30 cellular contexts compared by ENCODE assay signal in genomic region chr17:56540791-56541190, GRCh38. TPM values are rescaled to one million over a fixed set of nuclear protein-coding genes. Genes with fewer than 3 reads are reported as not detected.
A peak's percentile ranks its signal among the peaks of the same experiment; 100 is the strongest.
DNase-seq lines count a peak whose midpoint lies in the region; ATAC-seq lines count a peak whose summit lies in the region.
"Had no signal": no experiment of that assay in that cellular context is flagged by ENCODE, and none has a peak within 500 bp of the region (broad histone marks: within the 10 kb centered on the region; RNA-seq: fewer than 3 reads in every experiment).

No MANE protein-coding gene starts in this region.

- H3K4ac ChIP-seq in trophoblast cell (ENCODE audit: low read depth, low read length) = no peak overlapping the region

- H4K91ac ChIP-seq in trophoblast cell (ENCODE audit: low read depth, low read length) = no peak overlapping the region

- H3K4me2 ChIP-seq in trophoblast cell (ENCODE audit: low read length) = no peak overlapping the region

- H3K4me1 ChIP-seq in NT2/D1 (ENCODE audit: insufficient read depth, insufficient read length) (no peaks in the 10 kb centered on the region), trophoblast cell (ENCODE audit: control insufficient read depth in 1 of 2, insufficient read depth in 2 of 2, low read length in 2 of 2) (peaks cover 2 to 3% of the 10 kb centered on the region in 2 experiments)
- H3K4me1 ChIP-seq in CD8-positive, alpha-beta memory T cell (ENCODE audit: insufficient read depth, low read length) = no peaks in the 10 kb centered on the region
- H3K4me1 ChIP-seq: esophagus squamous epithelium, parathyroid adenoma, right atrium auricular region, tibial nerve had no signal

- no peak for ATAC-seq in activated T-helper 17 cell treated with anti-CD3 and anti-CD28 coated beads, Interleukin-2, amount 50 U/mL, for 72 hours (replicated peaks)
- ATAC-seq: activated CD4-positive, CD25-positive, alpha-beta regulatory T cell treated with anti-CD3 and anti-CD28 coated beads, Interleukin-2, amount 50 U/mL, for 24 hours; left ventricle myocardium superior; mucosa of descending colon had no signal

- H3K9me3 ChIP-seq in NT2/D1 (ENCODE audit: insufficient read depth, low read length) (0 out of 2 replicates have a peak, but pooled peaks cover 5% of the 10 kb centered on the region), trophoblast cell (ENCODE audit: insufficient read depth, low read depth, low read length) (no peaks in the 10 kb centered on the region)
- no peaks in the 10 kb centered on the region for H3K9me3 ChIP-seq in CD8-positive, alpha-beta memory T cell (ENCODE audit: low read length)
- H3K9me3 ChIP-seq: esophagus squamous epithelium, mucosa of descending colon, right atrium auricular region, tibial nerve had no signal

- no peak overlapping the region for H3K23ac ChIP-seq in trophoblast cell (ENCODE audit: low read length)

- peak; percentile 76 for DNase-seq in ELF-1 (ENCODE audit: low read depth, low spot score)
- DNase-seq in NT2/D1 (ENCODE audit: low read depth, low spot score) = peak; percentile 11
- peak; percentile 45 for DNase-seq in iPS-NIHi7 (ENCODE audit: extremely low spot score)
- DNase-seq in trophoblast cell = peak; percentile 30 to 76
- no peak for DNase-seq in activated CD4-positive, alpha-beta T cell treated with anti-CD3 and anti-CD28 coated beads for 1 hour
- no peak for DNase-seq in CD8-positive, alpha-beta memory T cell
- DNase-seq: activated CD4-positive, alpha-beta memory T cell treated with anti-CD3 and anti-CD28 coated beads, Interleukin-2, amount 10 ng/mL, durations not matched to agents 7 days and 5 days; aorta; Calu3; dermis blood vessel endothelial cell; esophagus squamous epithelium; foreskin melanocyte; GOT3; left ventricle myocardium superior; mucosa of descending colon; NCI-H146; NCI-H446 treated with DMSO at 0.1 percent for 48 hours; OCI-M1 had no signal

- WGBS in trophoblast cell (ENCODE audit: extremely low coverage, insufficient coverage, insufficient read length) = no CpG with 5 or more reads among the region's 5 CpGs

- H2BK12ac ChIP-seq in trophoblast cell (ENCODE audit: low read length) = no peak overlapping the region

- POLR2A ChIA-PET in CD8-positive, alpha-beta memory T cell (lab: Charles Lee) = no interaction called here

- no peak overlapping the region for H4K12ac ChIP-seq in trophoblast cell (ENCODE audit: low read depth, low read length)

- H3K36me3 ChIP-seq in NT2/D1 (ENCODE audit: insufficient read depth, insufficient read length, low read length) = no peaks in the 10 kb centered on the region
- no peaks in the 10 kb centered on the region for H3K36me3 ChIP-seq in trophoblast cell (ENCODE audit: control insufficient read depth in 1 of 2, insufficient read depth in 2 of 2, low read length in 2 of 2)
- H3K36me3 ChIP-seq in CD8-positive, alpha-beta memory T cell (ENCODE audit: insufficient read depth, low read length) = no peaks in the 10 kb centered on the region
- H3K36me3 ChIP-seq: esophagus squamous epithelium, right atrium auricular region, tibial nerve had no signal

- no peaks in the 10 kb centered on the region for H3K79me2 ChIP-seq in trophoblast cell (ENCODE audit: control insufficient read depth, insufficient read depth, low read length, poor library complexity)
- H3K79me2 ChIP-seq: parathyroid adenoma had no signal

- no peak overlapping the region for H3K18ac ChIP-seq in trophoblast cell (ENCODE audit: low read length)

- no peak overlapping the region for H3K14ac ChIP-seq in trophoblast cell (ENCODE audit: low read length)

- H2BK5ac ChIP-seq in trophoblast cell (ENCODE audit: low read depth, low read length, poor library complexity) = peak overlapping the region; percentile 4

- peak overlapping the region; percentile 83 for H3K27ac ChIP-seq in trophoblast cell (ENCODE audit: low read depth, low read length)
- no peak overlapping the region for H3K27ac ChIP-seq in CD8-positive, alpha-beta memory T cell (ENCODE audit: low read depth, low read length)
- H3K27ac ChIP-seq: C4-2B, esophagus squamous epithelium, parathyroid adenoma, right atrium auricular region, SK-N-MC, tibial nerve had no signal

- H3K4me1 Mint-ChIP-seq in activated T-helper 17 cell treated with anti-CD3 and anti-CD28 coated beads, Interleukin-2, amount 50 U/mL, for 72 hours = no peaks in the 10 kb centered on the region
- H3K4me1 Mint-ChIP-seq in CD8-positive, alpha-beta memory T cell = no peaks in the 10 kb centered on the region
- H3K4me1 Mint-ChIP-seq: activated CD4-positive, alpha-beta memory T cell treated with anti-CD3 and anti-CD28 coated beads, Interleukin-2, amount 10 ng/mL, durations not matched to agents 7 days and 5 days had no signal

- no peaks in the 10 kb centered on the region for H3K36me3 Mint-ChIP-seq in activated T-helper 17 cell treated with anti-CD3 and anti-CD28 coated beads, Interleukin-2, amount 50 U/mL, for 72 hours (ENCODE audit: low read depth)
- peaks cover 0 to 2% (median 0%) of the 10 kb centered on the region in 3 donors for H3K36me3 Mint-ChIP-seq in CD8-positive, alpha-beta memory T cell

- H3K27me3 ChIP-seq in NT2/D1 (ENCODE audit: insufficient read depth, insufficient read length) = no peaks in the 10 kb centered on the region
- no peaks in the 10 kb centered on the region for H3K27me3 ChIP-seq in trophoblast cell (ENCODE audit: insufficient read depth, low read length)
- H3K27me3 ChIP-seq in CD8-positive, alpha-beta memory T cell (ENCODE audit: insufficient read depth, low read length, poor library complexity, severe bottlenecking) = no peaks in the 10 kb centered on the region
- H3K27me3 ChIP-seq: right atrium auricular region, tibial nerve had no signal

- H2BK120ac ChIP-seq in trophoblast cell (ENCODE audit: insufficient read depth, low read length, poor library complexity) = no peak overlapping the region

- H3K79me1 ChIP-seq in trophoblast cell (ENCODE audit: low read length) = peaks cover 12% of the 10 kb centered on the region

- no peak overlapping the region for H3K4me3 Mint-ChIP-seq in activated T-helper 17 cell treated with anti-CD3 and anti-CD28 coated beads, Interleukin-2, amount 50 U/mL, for 72 hours
- H3K4me3 Mint-ChIP-seq in CD8-positive, alpha-beta memory T cell = no peak overlapping the region
- H3K4me3 Mint-ChIP-seq: activated CD4-positive, alpha-beta memory T cell treated with anti-CD3 and anti-CD28 coated beads, Interleukin-2, amount 10 ng/mL, durations not matched to agents 7 days and 5 days; activated naive CD8-positive, alpha-beta T cell; T-helper 1 cell treated with Interleukin-12 subunit alpha and Interleukin-12 subunit beta and Interleukin-4 antibody, amounts not matched to agents 30 μg/mL and 1 μg/mL, for 36 hours had no signal

- no peak overlapping the region for H4K8ac ChIP-seq in trophoblast cell (ENCODE audit: low read depth, low read length)

- no peak overlapping the region for H2AK5ac ChIP-seq in trophoblast cell (ENCODE audit: low read length)

- CTCF ChIA-PET in CD8-positive, alpha-beta memory T cell (lab: Charles Lee) = no interaction called here

- H3K9ac ChIP-seq in NT2/D1 (ENCODE audit: insufficient read length, low read depth) (no peak overlapping the region), trophoblast cell (ENCODE audit: low read length) (no peak overlapping the region)
- H3K9ac ChIP-seq: parathyroid adenoma had no signal

- no peak overlapping the region for H3K27ac Mint-ChIP-seq in activated T-helper 17 cell treated with anti-CD3 and anti-CD28 coated beads, Interleukin-2, amount 50 U/mL, for 72 hours
- no peak overlapping the region for H3K27ac Mint-ChIP-seq in CD8-positive, alpha-beta memory T cell
- H3K27ac Mint-ChIP-seq: activated CD4-positive, alpha-beta memory T cell treated with anti-CD3 and anti-CD28 coated beads, Interleukin-2, amount 10 ng/mL, durations not matched to agents 7 days and 5 days; activated naive CD8-positive, alpha-beta T cell; activated T-helper 2 cell treated with anti-CD3 and anti-CD28 coated beads, Interferon-gamma antibody, Interleukin-2, Interleukin-4, amounts not matched to agents 10 μg/mL and 5 μg/mL and 100 μg/mL, durations not matched to agents 14 hours and 24 hours and 36 hours; T-helper 1 cell treated with Interleukin-12 subunit alpha and Interleukin-12 subunit beta and Interleukin-4 antibody, amounts not matched to agents 30 μg/mL and 1 μg/mL, for 36 hours had no signal

- H2AFZ ChIP-seq in trophoblast cell (ENCODE audit: insufficient read depth, low read length, poor library complexity) = no peak overlapping the region
- H2AFZ ChIP-seq: parathyroid adenoma had no signal

- H3K4me3 ChIP-seq in NT2/D1 (ENCODE audit: insufficient read length, low read depth) = no peak overlapping the region
- no peak overlapping the region for H3K4me3 ChIP-seq in trophoblast cell (ENCODE audit: low read depth, low read length)
- H3K4me3 ChIP-seq in CD8-positive, alpha-beta memory T cell (ENCODE audit: low read length) = no peak overlapping the region
- H3K4me3 ChIP-seq: esophagus squamous epithelium, mucosa of descending colon, right atrium auricular region, SK-N-MC, tibial nerve had no signal

- H3K27me3 Mint-ChIP-seq in activated T-helper 17 cell treated with anti-CD3 and anti-CD28 coated beads, Interleukin-2, amount 50 U/mL, for 72 hours = peaks cover 15% of the 10 kb centered on the region
- H3K27me3 Mint-ChIP-seq in CD8-positive, alpha-beta memory T cell = peaks cover 5 to 39% of the 10 kb centered on the region in 2 donors

- peaks cover 5% of the 10 kb centered on the region for H3K9me3 Mint-ChIP-seq in activated T-helper 17 cell treated with anti-CD3 and anti-CD28 coated beads, Interleukin-2, amount 50 U/mL, for 72 hours
- H3K9me3 Mint-ChIP-seq in CD8-positive, alpha-beta memory T cell = peaks cover 0 to 4% (median 0%) of the 10 kb centered on the region in 5 donors
- H3K9me3 Mint-ChIP-seq: activated CD4-positive, alpha-beta memory T cell treated with anti-CD3 and anti-CD28 coated beads, Interleukin-2, amount 10 ng/mL, durations not matched to agents 7 days and 5 days; activated T-helper 2 cell treated with anti-CD3 and anti-CD28 coated beads, Interferon-gamma antibody, Interleukin-2, Interleukin-4, amounts not matched to agents 10 μg/mL and 5 μg/mL and 100 μg/mL, durations not matched to agents 14 hours and 24 hours and 36 hours; T-helper 1 cell treated with Interleukin-12 subunit alpha and Interleukin-12 subunit beta and Interleukin-4 antibody, amounts not matched to agents 30 μg/mL and 1 μg/mL, for 36 hours had no signal

RNA-seq across cellular contexts. Expression of gene NOG, which starts 52.7 kb away (rescaled TPM):
- 94.9 and 103 TPM in 2 replicates for polyA plus RNA-seq in trophoblast cell (2013)
- under 1 TPM; 0.13 to 0.93 TPM for total RNA-seq in activated T-helper 17 cell treated with anti-CD3 and anti-CD28 coated beads, Interleukin-2, amount 50 U/mL, for 72 hours
- total RNA-seq in CD8-positive, alpha-beta memory T cell = under 1 TPM; 0.44 to 0.73 TPM
- polyA plus RNA-seq in CD8-positive, alpha-beta memory T cell = 1.2 TPM
- total RNA-seq: activated T-helper 2 cell treated with anti-CD3 and anti-CD28 coated beads, Interferon-gamma antibody, Interleukin-2, Interleukin-4, amounts not matched to agents 10 μg/mL and 5 μg/mL and 100 μg/mL, durations not matched to agents 14 hours and 24 hours and 36 hours; cardiac septum; HT-29 had no signal

Comparison
In these comparisons a context has a peak if more than half of its experiments do, and no peak if none do; other contexts are left out.
1. DNase-seq: peak in ELF-1 (single experiment), NT2/D1 (single experiment), iPS-NIHi7 (single experiment) and trophoblast cell (2 of 2); none in activated CD4-positive, alpha-beta T cell treated with anti-CD3 and anti-CD28 coated beads for 1 hour (single experiment) and CD8-positive, alpha-beta memory T cell (0 of 5).